Comparison of ENCODE assay signal across 7 cellular contexts in the genomic region with DNA sequence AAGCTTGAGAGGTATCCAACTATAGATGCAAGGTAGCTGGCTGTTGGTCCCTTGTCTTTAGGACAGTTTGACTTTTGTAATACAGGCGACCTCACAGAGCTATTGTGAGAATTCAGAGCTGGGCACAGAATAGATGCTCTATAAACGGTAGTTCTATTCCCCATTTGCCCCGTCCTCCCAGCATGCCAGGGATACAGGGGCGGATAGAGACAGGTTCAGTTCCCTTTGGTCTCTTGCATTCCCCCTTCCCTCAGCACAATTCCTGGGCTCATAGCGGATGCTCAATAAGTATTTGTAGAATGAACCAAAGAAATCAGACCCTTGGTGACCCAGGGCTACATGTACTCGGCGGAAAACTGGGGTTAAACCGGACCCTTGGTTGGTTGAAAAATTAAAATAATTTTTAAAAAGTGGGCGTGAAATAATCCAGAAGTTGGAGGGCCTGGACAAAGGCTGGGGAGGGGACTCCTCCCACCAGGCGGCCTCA. TPM values are rescaled to one million over a fixed set of nuclear protein-coding genes. Genes with fewer than 3 reads are reported as not detected.
A peak's percentile ranks its signal among the peaks of the same experiment; 100 is the strongest.
DNase-seq lines count a peak whose midpoint lies in the region; ATAC-seq and TF ChIP-seq lines count a peak whose summit lies in the region.

No MANE protein-coding gene starts in this region.

- POLR2A ChIA-PET in HCT116 (lab: Charles Lee), result interaction anchor here (0.5 to 2.1 kb wide), 5 partner anchors 10 to 37 kb away, joined by 3 to 14 read pairs (median 12); no protein-coding TSS in a partner anchor

- H3K9me3 ChIP-seq in HCT116 (ENCODE audit: control insufficient read depth in 1 of 2, insufficient read depth in 1 of 2, low read depth in 1 of 2, low read length in 2 of 2) (no peaks in the 10 kb centered on the region), skeletal muscle tissue (ENCODE audit: control insufficient read depth in 3 of 3, low read length in 3 of 3) (no peaks in the 10 kb centered on the region)

- peaks cover 43% of the 10 kb centered on the region for H3K79me2 ChIP-seq in HCT116 (ENCODE audit: insufficient read depth, low read length)

- ATAC-seq in HCT116, result no peak
- no peak for ATAC-seq in foreskin keratinocyte

- DNase-seq in HCT116 (ENCODE audit: low read depth, low spot score) (no peak), foreskin keratinocyte (no peak), NCI-H748 (lab: John Stamatoyannopoulos, UW; ENCODE audit: unreplicated experiment) (no peak), iPS-NIHi7 (ENCODE audit: extremely low spot score) (no peak), foreskin melanocyte (no peak)

- H3K27me3 ChIP-seq in HCT116 (ENCODE audit: insufficient read depth, low read length) (no peaks in the 10 kb centered on the region), foreskin keratinocyte (no peaks in the 10 kb centered on the region), skeletal muscle tissue (ENCODE audit: control insufficient read depth in 3 of 3, insufficient read depth in 3 of 3, low read length in 3 of 3) (no peaks in the 10 kb centered on the region)

- no peak overlapping the region for H2AFZ ChIP-seq in HCT116 (ENCODE audit: low read depth, low read length, poor library complexity, severe bottlenecking)

- no peak for TF ChIP-seq RAD21 in HCT116 (IDR thresholded peaks at IDR 0.05; ENCODE audit: low read depth)

- TSS peak; percentile 95 for BruUV-seq in HCT116 (replicated peaks; lab: Mats Ljungman, UMichigan)

- peaks cover 18% of the 10 kb centered on the region; the same call in 1 of the 2 replicates for H4K20me1 ChIP-seq in HCT116 (ENCODE audit: insufficient read depth)

- H3K4me1 ChIP-seq in HCT116 (ENCODE audit: control insufficient read depth in 1 of 2, insufficient read depth in 2 of 2, low read length in 2 of 2) (peaks cover 28 to 41% of the 10 kb centered on the region in 2 experiments), foreskin keratinocyte (peaks cover 25% of the 10 kb centered on the region), skeletal muscle tissue (ENCODE audit: control insufficient read depth in 3 of 3, insufficient read depth in 3 of 3, low read length in 3 of 3) (peaks cover 25 to 32% (median 30%) of the 10 kb centered on the region in 3 donors)

- TF ChIP-seq POLR2A in HCT116 (IDR thresholded peaks at IDR 0.05; ENCODE audit: borderline replicate concordance, extremely low read depth, insufficient read depth, insufficient read length), result no peak

- H3K4me3 ChIP-seq in HCT116 (replicated peaks in 1 of 2; ENCODE audit: low read depth in 1 of 2, low read length in 2 of 2) (peak overlapping the region; percentile 79 to 86), skeletal muscle tissue (ENCODE audit: low read length in 3 of 3) (peak overlapping the region; percentile 88 to 93 (median 90))

- peak overlapping the region; percentile 56 for H3K27ac ChIP-seq in HCT116 (ENCODE audit: low read depth, low read length)
- peak overlapping the region; percentile 97 for H3K27ac ChIP-seq in VCaP
- H3K27ac ChIP-seq in foreskin keratinocyte, result peak overlapping the region; percentile 50
- peak overlapping the region; percentile 97 for H3K27ac ChIP-seq in skeletal muscle tissue (ENCODE audit: low read depth, low read length)

- TF ChIP-seq CTCF in HCT116 (IDR thresholded peaks at IDR 0.05 in 2 of 3, conservative IDR thresholded peaks at IDR 0.05 in 1 of 3; ENCODE audit: borderline replicate concordance in 1 of 3, insufficient read depth in 1 of 3, low read depth in 2 of 3, low read length in 2 of 3) (no peak), VCaP (conservative IDR thresholded peaks at IDR 0.05) (no peak), foreskin keratinocyte (conservative IDR thresholded peaks at IDR 0.05) (no peak)

- RAD21 ChIA-PET in HCT116 (lab: Charles Lee; ENCODE audit: low non-redundant PET in 1 of 2, low total read pairs in 2 of 2, uncharacterized antibody in 2 of 2, unreplicated experiment in 2 of 2), result interaction anchor here in 1 of 2 experiments (1.5 kb wide), 1 partner anchor 37 kb away, joined by 6 read pairs; no protein-coding TSS in a partner anchor

- H3K36me3 ChIP-seq in HCT116 (ENCODE audit: control insufficient read depth in 1 of 2, insufficient read depth in 2 of 2, low read length in 2 of 2), result peaks cover 12 to 32% of the 10 kb centered on the region in 2 experiments; a peak in 3 of 4 replicates
- H3K36me3 ChIP-seq in skeletal muscle tissue (ENCODE audit: control insufficient read depth in 3 of 3, insufficient read depth in 3 of 3, low read length in 3 of 3), result peaks cover 0 to 3% (median 0%) of the 10 kb centered on the region in 3 donors

- H3K9ac ChIP-seq in HCT116 (ENCODE audit: low read length), result peak overlapping the region; percentile 87
- H3K9ac ChIP-seq in skeletal muscle tissue (ENCODE audit: low read depth in 1 of 3, low read length in 3 of 3), result peak overlapping the region; percentile 62 to 95 (median 75)

- peak overlapping the region; percentile 86 for H3K4me2 ChIP-seq in HCT116 (ENCODE audit: low read length)

- CTCF ChIA-PET in HCT116 (lab: Charles Lee), result interaction anchor here (1.1 kb wide), 1 partner anchor 37 kb away, joined by 4 read pairs; no protein-coding TSS in a partner anchor

- H3K9me2 ChIP-seq in HCT116 (ENCODE audit: insufficient read depth), result no peaks in the 10 kb centered on the region

- intact Hi-C loops in HCT116 (cut with micrococcal nuclease), result loop anchor here (1.0 kb wide), 1 partner anchor 25 kb away; no protein-coding TSS in a partner anchor

TF ChIP-seq in HCT116, 20 proteins besides CTCF, POLR2A, EP300 and RAD21:
- TF ChIP-seq SP1 (IDR thresholded peaks at IDR 0.05; ENCODE audit: low read depth), result no peak
- TF ChIP-seq CBX3 (IDR thresholded peaks at IDR 0.05; ENCODE audit: low read depth), result no peak
- TF ChIP-seq EGR1 (IDR thresholded peaks at IDR 0.05; ENCODE audit: low read depth), result no peak
- no peak for TF ChIP-seq ZNF274 (IDR thresholded peaks at IDR 0.05; ENCODE audit: low read depth, low read length)
- TF ChIP-seq MAX (IDR thresholded peaks at IDR 0.05), result no peak
- TF ChIP-seq REST (IDR thresholded peaks at IDR 0.05; ENCODE audit: low read depth), result no peak
- TF ChIP-seq CEBPB (IDR thresholded peaks at IDR 0.05; ENCODE audit: low read depth), result no peak
- TF ChIP-seq ZFX (IDR thresholded peaks at IDR 0.05), result no peak
- TF ChIP-seq, protein P1, sequence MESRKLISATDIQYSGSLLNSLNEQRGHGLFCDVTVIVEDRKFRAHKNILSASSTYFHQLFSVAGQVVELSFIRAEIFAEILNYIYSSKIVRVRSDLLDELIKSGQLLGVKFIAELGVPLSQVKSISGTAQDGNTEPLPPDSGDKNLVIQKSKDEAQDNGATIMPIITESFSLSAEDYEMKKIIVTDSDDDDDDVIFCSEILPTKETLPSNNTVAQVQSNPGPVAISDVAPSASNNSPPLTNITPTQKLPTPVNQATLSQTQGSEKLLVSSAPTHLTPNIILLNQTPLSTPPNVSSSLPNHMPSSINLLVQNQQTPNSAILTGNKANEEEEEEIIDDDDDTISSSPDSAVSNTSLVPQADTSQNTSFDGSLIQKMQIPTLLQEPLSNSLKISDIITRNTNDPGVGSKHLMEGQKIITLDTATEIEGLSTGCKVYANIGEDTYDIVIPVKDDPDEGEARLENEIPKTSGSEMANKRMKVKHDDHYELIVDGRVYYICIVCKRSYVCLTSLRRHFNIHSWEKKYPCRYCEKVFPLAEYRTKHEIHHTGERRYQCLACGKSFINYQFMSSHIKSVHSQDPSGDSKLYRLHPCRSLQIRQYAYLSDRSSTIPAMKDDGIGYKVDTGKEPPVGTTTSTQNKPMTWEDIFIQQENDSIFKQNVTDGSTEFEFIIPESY (IDR thresholded peaks at IDR 0.05; ENCODE audit: extremely low read depth, insufficient replicate concordance, low read length), result no peak
- no peak for TF ChIP-seq POLR2AphosphoS5 (IDR thresholded peaks at IDR 0.05; ENCODE audit: low read depth, low read length)
- no peak for TF ChIP-seq SIN3A (IDR thresholded peaks at IDR 0.05; ENCODE audit: low read depth)
- TF ChIP-seq EZH2phosphoT487 (IDR thresholded peaks at IDR 0.05; ENCODE audit: borderline replicate concordance), result no peak
- TF ChIP-seq TCF7L2 (IDR thresholded peaks at IDR 0.05; ENCODE audit: borderline replicate concordance, extremely low read depth, insufficient read depth, insufficient read length), result no peak

RNA-seq across cellular contexts. Expression of gene TOP1, which starts 0.7 kb away (rescaled TPM):
- total RNA-seq in HCT116 (2021; ENCODE audit: unreplicated experiment), result 190 TPM
- 78.3 and 101 TPM in 2 replicates for polyA plus RNA-seq in HCT116 (2012)
- total RNA-seq in foreskin keratinocyte, result 70.0 and 75.8 TPM in 2 replicates
- polyA plus RNA-seq in foreskin keratinocyte, result 26.4 and 32.2 TPM in 2 replicates
- 17.2 TPM for total RNA-seq in skeletal muscle tissue
